In the genomic region with DNA sequence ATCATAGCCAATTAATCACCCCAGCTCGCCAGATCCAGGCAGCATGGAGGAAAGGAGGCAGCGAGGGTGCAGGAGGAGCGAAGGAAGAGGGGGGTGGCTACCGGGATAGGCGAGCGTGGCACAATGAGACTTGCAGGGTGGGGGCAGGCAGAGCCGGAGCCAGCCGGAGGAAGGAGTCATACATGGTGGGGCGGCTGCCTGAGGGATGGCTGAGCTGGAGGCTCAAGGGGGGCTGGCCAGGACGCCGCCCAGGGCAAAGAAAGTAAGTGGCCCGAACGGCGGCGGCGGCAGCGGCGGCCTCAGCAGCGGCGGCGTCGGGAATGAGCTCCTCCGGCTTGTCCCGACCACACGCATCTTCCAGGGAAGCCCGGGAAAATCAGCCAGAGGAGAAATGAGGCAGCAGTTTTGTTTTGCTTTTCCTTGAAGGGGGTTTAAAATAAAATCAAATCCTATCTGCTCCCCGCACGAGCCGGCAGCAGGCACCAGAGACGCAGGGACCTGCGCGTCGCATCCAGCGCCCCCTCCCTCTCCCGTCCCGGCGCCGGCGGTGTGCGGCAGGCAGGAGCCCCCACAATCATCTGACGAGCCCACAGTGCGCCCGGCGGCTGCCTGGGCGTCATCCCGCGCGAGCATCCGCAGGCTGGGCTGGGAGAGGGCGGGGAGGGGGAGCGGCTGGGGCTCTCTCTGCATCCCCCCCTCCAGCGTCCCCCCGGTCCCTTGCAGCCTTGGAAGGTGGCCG, we compare ENCODE assay signal across 10 cellular contexts.
DNase-seq lines count a peak whose midpoint lies in the region; ATAC-seq and TF ChIP-seq lines count a peak whose summit lies in the region.
"Had no signal": no experiment of that assay in that cellular context is flagged by ENCODE, and none has a peak within 500 bp of the region (broad histone marks: within the 10 kb centered on the region; RNA-seq: fewer than 3 reads in every experiment).

No MANE protein-coding gene starts in this region.

- no peak overlapping the region for H3K4me3 Mint-ChIP-seq in activated naive CD8-positive, alpha-beta T cell treated with anti-CD3 and anti-CD28 coated beads, Interleukin-2, amount 50 U/mL, for 24 hours
- H3K4me3 Mint-ChIP-seq: stimulated activated naive CD8-positive, alpha-beta T cell treated with anti-CD3 and anti-CD28 coated beads, Interleukin-15, Interleukin-2, amounts not matched to agents 100 ng/mL and 50 ng/mL, for 24 hours had no signal

- intact Hi-C loops in left ventricle myocardium superior (cut with micrococcal nuclease) = no loop called here

- H3K27ac Mint-ChIP-seq in activated naive CD8-positive, alpha-beta T cell treated with anti-CD3 and anti-CD28 coated beads, Interleukin-2, amount 50 U/mL, for 24 hours = no peak overlapping the region
- H3K27ac Mint-ChIP-seq: stimulated activated naive CD8-positive, alpha-beta T cell treated with anti-CD3 and anti-CD28 coated beads, Interleukin-15, Interleukin-2, amounts not matched to agents 100 ng/mL and 50 ng/mL, for 24 hours had no signal

- DNase-seq in EL = peak; percentile 11
- DNase-seq in WERI-Rb-1 = peak; percentile 62
- no peak for DNase-seq in left ventricle myocardium superior
- DNase-seq in putamen (ENCODE audit: low spot score) = peak; percentile 45
- no peak for DNase-seq in dedifferentiated amniotic fluid mesenchymal stem cell (ENCODE audit: extremely low spot score)
- DNase-seq in activated naive CD8-positive, alpha-beta T cell treated with anti-CD3 and anti-CD28 coated beads, Interleukin-2, amount 50 U/mL, for 24 hours = no peak
- DNase-seq in NCI-H2029 treated with DMSO at 0.1 percent for 48 hours (lab: John Stamatoyannopoulos, UW) = no peak

- H3K36me3 ChIP-seq in WERI-Rb-1 = no peaks in the 10 kb centered on the region
- H3K36me3 ChIP-seq: prostate gland had no signal

- no peaks in the 10 kb centered on the region for H3K36me3 Mint-ChIP-seq in activated naive CD8-positive, alpha-beta T cell treated with anti-CD3 and anti-CD28 coated beads, Interleukin-2, amount 50 U/mL, for 24 hours (ENCODE audit: low read depth)

- H3K4me1 Mint-ChIP-seq in activated naive CD8-positive, alpha-beta T cell treated with anti-CD3 and anti-CD28 coated beads, Interleukin-2, amount 50 U/mL, for 24 hours = no peaks in the 10 kb centered on the region

- TF ChIP-seq CTCF in WERI-Rb-1 (IDR thresholded peaks at IDR 0.05; ENCODE audit: low read depth, low read length) = no peak

- peak; percentile 27 for ATAC-seq in left ventricle myocardium superior
- no peak for ATAC-seq in activated CD4-positive, CD25-positive, alpha-beta regulatory T cell treated with anti-CD3 and anti-CD28 coated beads, Interleukin-2, amount 50 U/mL, for 24 hours
- ATAC-seq in activated naive CD8-positive, alpha-beta T cell treated with anti-CD3 and anti-CD28 coated beads, Interleukin-2, amount 50 U/mL, for 24 hours = no peak

- H3K27me3 Mint-ChIP-seq in activated naive CD8-positive, alpha-beta T cell treated with anti-CD3 and anti-CD28 coated beads, Interleukin-2, amount 50 U/mL, for 24 hours = peaks cover 33% of the 10 kb centered on the region

- peak overlapping the region; percentile 66 for H3K4me3 ChIP-seq in WERI-Rb-1 (ENCODE audit: low read depth, low read length)

- no peaks in the 10 kb centered on the region for H3K9me3 Mint-ChIP-seq in activated naive CD8-positive, alpha-beta T cell treated with anti-CD3 and anti-CD28 coated beads, Interleukin-2, amount 50 U/mL, for 24 hours

- no peaks in the 10 kb centered on the region for H3K27me3 ChIP-seq in WERI-Rb-1 (ENCODE audit: insufficient read depth, low read depth, severe bottlenecking)

- H3K27ac ChIP-seq in WERI-Rb-1 = peak overlapping the region; percentile 65
- H3K27ac ChIP-seq: prostate gland had no signal

- no peaks in the 10 kb centered on the region for H3K9me3 ChIP-seq in WERI-Rb-1 (ENCODE audit: severe bottlenecking)
- H3K9me3 ChIP-seq: prostate gland had no signal

Comparison
In these comparisons a context has a peak if more than half of its experiments do, and no peak if none do; other contexts are left out.
1. DNase-seq: peak in EL (single experiment), WERI-Rb-1 (single experiment) and putamen (single experiment); none in left ventricle myocardium superior (single experiment), dedifferentiated amniotic fluid mesenchymal stem cell (single experiment), activated naive CD8-positive, alpha-beta T cell treated with anti-CD3 and anti-CD28 coated beads, Interleukin-2, amount 50 U/mL, for 24 hours (single experiment) and NCI-H2029 treated with DMSO at 0.1 percent for 48 hours (single experiment).